1 cellular context compared by ENCODE assay signal in the genomic region with DNA sequence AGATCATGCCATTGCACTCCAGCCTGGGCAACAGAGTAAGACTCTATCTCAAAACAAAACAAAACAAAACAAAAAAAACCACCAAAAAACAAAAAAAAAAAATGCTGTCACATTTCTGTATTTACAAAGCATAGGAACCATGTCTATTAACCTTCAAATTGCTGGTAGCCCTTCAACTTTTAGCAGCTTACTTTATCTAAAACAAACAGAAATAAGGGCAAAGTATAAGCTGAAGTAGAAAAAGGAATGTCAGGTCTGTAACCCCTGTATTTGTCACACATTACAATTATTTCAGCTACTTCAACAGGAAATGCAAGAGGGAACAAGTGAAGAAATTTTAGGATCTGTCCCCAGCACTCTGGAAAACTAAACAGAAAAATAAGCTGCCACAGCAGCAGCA.
TF ChIP-seq lines count a peak whose summit lies in the region.

No MANE protein-coding gene starts in this region.

TF ChIP-seq in K562, 482 proteins besides CTCF, POLR2A, EP300 and RAD21:
- no peak for TF ChIP-seq SMARCC2 (IDR thresholded peaks at IDR 0.05; ENCODE audit: low read depth)
- 0 out of 2 replicates have a peak, but pooled peaks have one; percentile 2 for TF ChIP-seq NCOR1 (IDR thresholded peaks at IDR 0.05)
- TF ChIP-seq ZNF121 (CRISPR knock-in tag; conservative IDR thresholded peaks at IDR 0.05), result peak; percentile 48; the same call in 1 of the 2 replicates
